Comparison of ENCODE assay signal across 2 cellular contexts in genomic region chr1:18800258-18800657, GRCh38.
TF ChIP-seq lines count a peak whose summit lies in the region.

No MANE protein-coding gene starts in this region.

TF ChIP-seq in HEK293, 187 proteins besides CTCF, POLR2A, EP300 and RAD21:
- TF ChIP-seq ZNF518A (tag by site-specific recombination; conservative IDR thresholded peaks at IDR 0.05; ENCODE audit: low read depth): no peak
- TF ChIP-seq ZBTB48 (tag by site-specific recombination; IDR thresholded peaks at IDR 0.05): peak; percentile 69
- no peak for TF ChIP-seq OVOL3 (tag by site-specific recombination; IDR thresholded peaks at IDR 0.05)
- no peak for TF ChIP-seq ZNF404 (tag by site-specific recombination; IDR thresholded peaks at IDR 0.05)
- no peak for TF ChIP-seq SCRT1 (tag by site-specific recombination; IDR thresholded peaks at IDR 0.05; ENCODE audit: borderline replicate concordance)
- TF ChIP-seq RBAK (tag by site-specific recombination; IDR thresholded peaks at IDR 0.05): peak; percentile 43; the same call in 1 of the 2 replicates
- TF ChIP-seq ZNF24 (tag by site-specific recombination; IDR thresholded peaks at IDR 0.05): peak; percentile 88
- TF ChIP-seq, protein P1, sequence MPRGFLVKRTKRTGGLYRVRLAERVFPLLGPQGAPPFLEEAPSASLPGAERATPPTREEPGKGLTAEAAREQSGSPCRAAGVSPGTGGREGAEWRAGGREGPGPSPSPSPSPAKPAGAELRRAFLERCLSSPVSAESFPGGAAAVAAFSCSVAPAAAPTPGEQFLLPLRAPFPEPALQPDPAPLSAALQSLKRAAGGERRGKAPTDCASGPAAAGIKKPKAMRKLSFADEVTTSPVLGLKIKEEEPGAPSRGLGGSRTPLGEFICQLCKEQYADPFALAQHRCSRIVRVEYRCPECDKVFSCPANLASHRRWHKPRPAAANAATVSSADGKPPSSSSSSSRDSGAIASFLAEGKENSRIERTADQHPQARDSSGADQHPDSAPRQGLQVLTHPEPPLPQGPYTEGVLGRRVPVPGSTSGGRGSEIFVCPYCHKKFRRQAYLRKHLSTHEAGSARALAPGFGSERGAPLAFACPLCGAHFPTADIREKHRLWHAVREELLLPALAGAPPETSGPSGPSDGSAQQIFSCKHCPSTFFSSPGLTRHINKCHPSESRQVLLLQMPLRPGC (tag by site-specific recombination; IDR thresholded peaks at IDR 0.05): no peak
- peak; percentile 66 for TF ChIP-seq GLIS1 (tag by site-specific recombination; IDR thresholded peaks at IDR 0.05)
- no peak for TF ChIP-seq ZNF391 (tag by site-specific recombination; IDR thresholded peaks at IDR 0.05; ENCODE audit: borderline replicate concordance, low read depth)

TF ChIP-seq in K562, 482 proteins besides CTCF, POLR2A, EP300 and RAD21 (continued from another document):
- TF ChIP-seq ATF7 (IDR thresholded peaks at IDR 0.05) (0 out of 2 replicates have a peak, but pooled peaks have one; percentile 15), CREBBP (IDR thresholded peaks at IDR 0.05; ENCODE audit: low read depth, low read length) (no peak), PRDM10 (IDR thresholded peaks at IDR 0.05; ENCODE audit: partially characterized antibody) (peak; percentile 19), JUND (IDR thresholded peaks at IDR 0.05; ENCODE audit: borderline replicate concordance, low read depth, low read length) (peak; percentile 35; the same call in 1 of the 2 replicates), JUND (tag; IDR thresholded peaks at IDR 0.05; ENCODE audit: borderline replicate concordance, low read depth, low read length) (no peak), PYGO2 (tag; IDR thresholded peaks at IDR 0.05) (no peak)
- TF ChIP-seq, protein P2, sequence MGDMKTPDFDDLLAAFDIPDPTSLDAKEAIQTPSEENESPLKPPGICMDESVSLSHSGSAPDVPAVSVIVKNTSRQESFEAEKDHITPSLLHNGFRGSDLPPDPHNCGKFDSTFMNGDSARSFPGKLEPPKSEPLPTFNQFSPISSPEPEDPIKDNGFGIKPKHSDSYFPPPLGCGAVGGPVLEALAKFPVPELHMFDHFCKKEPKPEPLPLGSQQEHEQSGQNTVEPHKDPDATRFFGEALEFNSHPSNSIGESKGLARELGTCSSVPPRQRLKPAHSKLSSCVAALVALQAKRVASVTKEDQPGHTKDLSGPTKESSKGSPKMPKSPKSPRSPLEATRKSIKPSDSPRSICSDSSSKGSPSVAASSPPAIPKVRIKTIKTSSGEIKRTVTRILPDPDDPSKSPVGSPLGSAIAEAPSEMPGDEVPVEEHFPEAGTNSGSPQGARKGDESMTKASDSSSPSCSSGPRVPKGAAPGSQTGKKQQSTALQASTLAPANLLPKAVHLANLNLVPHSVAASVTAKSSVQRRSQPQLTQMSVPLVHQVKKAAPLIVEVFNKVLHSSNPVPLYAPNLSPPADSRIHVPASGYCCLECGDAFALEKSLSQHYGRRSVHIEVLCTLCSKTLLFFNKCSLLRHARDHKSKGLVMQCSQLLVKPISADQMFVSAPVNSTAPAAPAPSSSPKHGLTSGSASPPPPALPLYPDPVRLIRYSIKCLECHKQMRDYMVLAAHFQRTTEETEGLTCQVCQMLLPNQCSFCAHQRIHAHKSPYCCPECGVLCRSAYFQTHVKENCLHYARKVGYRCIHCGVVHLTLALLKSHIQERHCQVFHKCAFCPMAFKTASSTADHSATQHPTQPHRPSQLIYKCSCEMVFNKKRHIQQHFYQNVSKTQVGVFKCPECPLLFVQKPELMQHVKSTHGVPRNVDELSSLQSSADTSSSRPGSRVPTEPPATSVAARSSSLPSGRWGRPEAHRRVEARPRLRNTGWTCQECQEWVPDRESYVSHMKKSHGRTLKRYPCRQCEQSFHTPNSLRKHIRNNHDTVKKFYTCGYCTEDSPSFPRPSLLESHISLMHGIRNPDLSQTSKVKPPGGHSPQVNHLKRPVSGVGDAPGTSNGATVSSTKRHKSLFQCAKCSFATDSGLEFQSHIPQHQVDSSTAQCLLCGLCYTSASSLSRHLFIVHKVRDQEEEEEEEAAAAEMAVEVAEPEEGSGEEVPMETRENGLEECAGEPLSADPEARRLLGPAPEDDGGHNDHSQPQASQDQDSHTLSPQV (IDR thresholded peaks at IDR 0.05): 0 out of 2 replicates have a peak, but pooled peaks have one; percentile 34
